ENCODE assay signal across 6 cellular contexts in the genomic region with DNA sequence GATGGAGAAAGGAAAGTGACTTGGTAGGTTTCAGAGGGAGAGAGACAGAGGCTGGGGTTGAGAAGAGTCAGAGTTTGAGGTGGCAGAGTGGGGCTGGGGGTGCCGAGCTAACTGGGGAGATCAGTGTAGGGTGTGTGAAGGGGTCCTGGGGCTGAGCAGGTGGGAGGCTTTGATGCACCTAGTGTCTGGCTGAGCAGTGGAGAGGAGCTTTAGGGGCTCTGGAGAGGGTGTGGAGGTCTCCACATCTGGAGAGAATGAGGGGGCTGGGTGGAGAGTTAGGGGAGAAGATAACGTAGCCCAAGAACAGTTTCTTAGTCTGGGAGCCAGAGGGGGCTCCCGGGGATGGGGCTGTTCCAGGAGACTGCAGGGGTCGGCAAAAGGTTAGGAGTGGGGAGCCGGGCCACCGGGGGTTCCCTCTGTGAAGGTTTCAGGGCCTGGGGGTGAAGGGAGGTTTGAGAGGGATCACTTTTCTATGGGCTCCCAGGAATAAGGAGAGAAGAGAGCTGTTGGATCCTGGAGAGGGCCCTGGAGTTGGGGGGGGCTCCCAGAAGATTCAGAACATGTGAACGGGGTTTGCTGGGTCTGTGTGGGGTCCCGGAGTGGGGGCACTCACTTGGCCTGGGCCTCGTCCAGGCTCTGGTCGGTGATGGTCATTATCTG. TPM values are rescaled to one million over a fixed set of nuclear protein-coding genes. Genes with fewer than 3 reads are reported as not detected.
DNase-seq lines count a peak whose midpoint lies in the region; ATAC-seq and TF ChIP-seq lines count a peak whose summit lies in the region.

No MANE protein-coding gene starts in this region.

- H3K9me3 Mint-ChIP-seq in activated T-cell treated with anti-CD3 and anti-CD28 coated beads, Interleukin-2, amount 50 U/mL, for 72 hours, result no peaks in the 10 kb centered on the region
- H3K9me3 Mint-ChIP-seq in type B pancreatic cell, result no peaks in the 10 kb centered on the region

- peaks cover 22 to 25% of the 10 kb centered on the region in 2 donors for H3K36me3 Mint-ChIP-seq in activated T-cell treated with anti-CD3 and anti-CD28 coated beads, Interleukin-2, amount 50 U/mL, for 72 hours (ENCODE audit: insufficient read depth in 2 of 2)
- H3K36me3 Mint-ChIP-seq in type B pancreatic cell, result peaks cover 16% of the 10 kb centered on the region

- no peaks in the 10 kb centered on the region for H3K9me3 ChIP-seq in right atrium auricular region

- H3K27me3 ChIP-seq in right atrium auricular region, result no peaks in the 10 kb centered on the region

- H3K4me1 ChIP-seq in right atrium auricular region, result peaks cover 0 to 79% of the 10 kb centered on the region in 2 donors

- H3K36me3 ChIP-seq in right atrium auricular region, result peaks cover 19% of the 10 kb centered on the region

- ATAC-seq in activated T-cell treated with anti-CD3 and anti-CD28 coated beads, Interleukin-2, amount 50 U/mL, for 72 hours (replicated peaks in 1 of 2), result no peak

- peak overlapping the region; percentile 89 to 92 for H3K4me3 Mint-ChIP-seq in activated T-cell treated with anti-CD3 and anti-CD28 coated beads, Interleukin-2, amount 50 U/mL, for 72 hours
- H3K4me3 Mint-ChIP-seq in type B pancreatic cell, result peak overlapping the region; percentile 96

- H3K4me3 ChIP-seq in right atrium auricular region, result peak overlapping the region; percentile 88 to 91

- peak overlapping the region; percentile 87 for H3K27ac Mint-ChIP-seq in activated T-cell treated with anti-CD3 and anti-CD28 coated beads, Interleukin-2, amount 50 U/mL, for 72 hours
- peak overlapping the region; percentile 94 for H3K27ac Mint-ChIP-seq in type B pancreatic cell

- H3K4me1 Mint-ChIP-seq in activated T-cell treated with anti-CD3 and anti-CD28 coated beads, Interleukin-2, amount 50 U/mL, for 72 hours (ENCODE audit: low read depth), result peaks cover 71% of the 10 kb centered on the region
- peaks cover 45% of the 10 kb centered on the region for H3K4me1 Mint-ChIP-seq in type B pancreatic cell (ENCODE audit: unreplicated experiment)

- H3K27me3 Mint-ChIP-seq in activated T-cell treated with anti-CD3 and anti-CD28 coated beads, Interleukin-2, amount 50 U/mL, for 72 hours (ENCODE audit: low read depth), result no peaks in the 10 kb centered on the region
- no peaks in the 10 kb centered on the region for H3K27me3 Mint-ChIP-seq in type B pancreatic cell

- no peak for TF ChIP-seq CTCF in right atrium auricular region (IDR thresholded peaks at IDR 0.05)
- TF ChIP-seq CTCF in type B pancreatic cell (conservative IDR thresholded peaks at IDR 0.05), result no peak
- TF ChIP-seq CTCF in GM10266 (IDR thresholded peaks at IDR 0.05; ENCODE audit: control insufficient read depth, insufficient read depth, low read depth, missing control alignments), result no peak

- no peak for DNase-seq in activated T-cell treated with anti-CD3 and anti-CD28 coated beads, Interleukin-2, amount 50 U/mL, for 72 hours
- no peak for DNase-seq in activated T-cell treated with anti-CD3 and anti-CD28 coated beads, Interleukin-2, amount 50 U/mL, for 1 hour
- DNase-seq in right atrium auricular region (ENCODE audit: low spot score) (no peak), type B pancreatic cell (ENCODE audit: extremely low spot score, unreplicated experiment) (no peak), dermis blood vessel endothelial cell (no peak), GM10266 (ENCODE audit: extremely low spot score) (no peak)

- H3K27ac ChIP-seq in right atrium auricular region, result peak overlapping the region; percentile 92 to 99

RNA-seq across cellular contexts. Expression of a gene that starts 0.8 kb away (rescaled TPM):
- total RNA-seq in activated T-cell treated with anti-CD3 and anti-CD28 coated beads, Interleukin-2, amount 50 U/mL, for 72 hours, result 100 to 1,000 TPM in 1 of 2 donors, 10 to 100 TPM in 1; 98.3 to 104 TPM
- 10 to 100 TPM; 26.0 to 32.5 TPM for total RNA-seq in right atrium auricular region
- total RNA-seq in type B pancreatic cell (ENCODE audit: low replicate concordance), result 137 and 166 TPM in 2 replicates
- total RNA-seq in dermis blood vessel endothelial cell, result 62.3 and 85.6 TPM in 2 replicates

RNA-seq across cellular contexts. Expression of a gene that starts 3.2 kb away (rescaled TPM):
- 100 to 1,000 TPM; 192 to 213 TPM for total RNA-seq in activated T-cell treated with anti-CD3 and anti-CD28 coated beads, Interleukin-2, amount 50 U/mL, for 72 hours
- 1 to 10 TPM; 3.6 to 9.0 TPM for total RNA-seq in right atrium auricular region
- total RNA-seq in type B pancreatic cell (ENCODE audit: low replicate concordance), result 0.48 and 3.3 TPM in 2 replicates
- 3.1 and 8.7 TPM in 2 replicates for total RNA-seq in dermis blood vessel endothelial cell

RNA-seq across cellular contexts. Expression of a gene that starts 5.2 kb away (rescaled TPM):
- 10 to 100 TPM; 39.0 to 48.0 TPM for total RNA-seq in activated T-cell treated with anti-CD3 and anti-CD28 coated beads, Interleukin-2, amount 50 U/mL, for 72 hours
- total RNA-seq in right atrium auricular region (1 to 10 TPM in 1 of 2 donors, under 1 TPM in 1; 0.94 to 1.4 TPM), type B pancreatic cell (ENCODE audit: low replicate concordance) (11.1 and 16.9 TPM in 2 replicates), dermis blood vessel endothelial cell (0.74 and 0.85 TPM in 2 replicates)

RNA-seq across cellular contexts. Expression of a gene that starts 11.0 kb away (rescaled TPM):
- total RNA-seq in activated T-cell treated with anti-CD3 and anti-CD28 coated beads, Interleukin-2, amount 50 U/mL, for 72 hours, result 10 to 100 TPM; 45.0 to 49.2 TPM
- total RNA-seq in right atrium auricular region, result 100 to 1,000 TPM; 104 to 106 TPM
- 49.4 and 69.2 TPM in 2 replicates for total RNA-seq in type B pancreatic cell (ENCODE audit: low replicate concordance)
- total RNA-seq in dermis blood vessel endothelial cell, result 31.6 and 53.1 TPM in 2 replicates

RNA-seq across cellular contexts. Expression of a gene that starts 13.3 kb away (rescaled TPM):
- total RNA-seq in activated T-cell treated with anti-CD3 and anti-CD28 coated beads, Interleukin-2, amount 50 U/mL, for 72 hours, result 10 to 100 TPM; 29.6 to 30.4 TPM
- total RNA-seq in right atrium auricular region, result 10 to 100 TPM; 59.6 to 77.1 TPM
- total RNA-seq in type B pancreatic cell (ENCODE audit: low replicate concordance), result 64.1 and 76.3 TPM in 2 replicates
- total RNA-seq in dermis blood vessel endothelial cell, result 9.5 and 22.2 TPM in 2 replicates

Comparison
In these comparisons a context has a peak if more than half of its experiments do, and no peak if none do; other contexts are left out.
1. RNA of a gene that starts 3.2 kb away (total RNA-seq): 192 to 213 TPM in activated T-cell treated with anti-CD3 and anti-CD28 coated beads, Interleukin-2, amount 50 U/mL, for 72 hours; 3.6 to 9.0 TPM in right atrium auricular region, 0.48 to 3.3 TPM in type B pancreatic cell and 3.1 to 8.7 TPM in dermis blood vessel endothelial cell; every median in the first group is over 10 times any median in the second.